ENCODE assay signal across 10 cellular contexts in genomic region chr12:10540776-10541205, GRCh38. TPM values are rescaled to one million over a fixed set of nuclear protein-coding genes. Genes with fewer than 3 reads are reported as not detected.
DNase-seq lines count a peak whose midpoint lies in the region; ATAC-seq, FAIRE-seq and TF ChIP-seq lines count a peak whose summit lies in the region.
"Had no signal": no experiment of that assay in that cellular context is flagged by ENCODE, and none has a peak within 500 bp of the region (broad histone marks: within the 10 kb centered on the region; RNA-seq: fewer than 3 reads in every experiment).

No MANE protein-coding gene starts in this region.

- ATAC-seq in HG02798 (IDR thresholded peaks at IDR 0.05; ENCODE audit: poor library complexity, unreplicated experiment) (peak; percentile 88), PC-3 (peak; percentile 98)

- H4K20me1 ChIP-seq in PC-3 (ENCODE audit: low read length) = no peaks in the 10 kb centered on the region
- H4K20me1 ChIP-seq in MM.1S (ENCODE audit: insufficient read depth, low read length) = no peaks in the 10 kb centered on the region

- H3K9me2 ChIP-seq in PC-3 (replicated peaks; ENCODE audit: low read length) (no peaks in the 10 kb centered on the region), MM.1S (replicated peaks; ENCODE audit: insufficient read depth, low read length) (no peaks in the 10 kb centered on the region)

- H3K9me3 ChIP-seq in PC-3 (ENCODE audit: low read length) (no peaks in the 10 kb centered on the region), MM.1S (replicated peaks; ENCODE audit: insufficient read depth, low read length) (no peaks in the 10 kb centered on the region)
- H3K9me3 ChIP-seq: neutrophil had no signal

- CTCF ChIA-PET in PC-3 (lab: Charles Lee) = no interaction called here

- TF ChIP-seq CTCF in PC-3 (conservative IDR thresholded peaks at IDR 0.05; ENCODE audit: low read depth, low read length) = no peak
- no peak for TF ChIP-seq CTCF in MM.1S (IDR thresholded peaks at IDR 0.05; ENCODE audit: low read length)

- BruUV-seq in PC-3 (replicated peaks; lab: Mats Ljungman, UMichigan) = no TSS peak

- intact Hi-C loops in PC-3 (cut with micrococcal nuclease) = no loop called here

- no peak overlapping the region for H3K4me3 ChIP-seq in PC-3 (ENCODE audit: low read length)
- H3K4me3 ChIP-seq in skeletal muscle cell (ENCODE audit: low read depth, low read length) = no peak overlapping the region
- H3K4me3 ChIP-seq in MM.1S (ENCODE audit: low read length) = no peak overlapping the region

- POLR2A ChIA-PET in PC-3 (lab: Charles Lee; ENCODE audit: unreplicated experiment) = no interaction called here

- H3F3A ChIP-seq in PC-3 (ENCODE audit: low read length, unreplicated experiment) (no peaks in the 10 kb centered on the region), MM.1S (ENCODE audit: insufficient read depth, low read length) (no peaks in the 10 kb centered on the region)

- H2AFZ ChIP-seq in PC-3 (ENCODE audit: low read length) (no peak overlapping the region), MM.1S (ENCODE audit: low read length) (no peak overlapping the region)

- H3K79me2 ChIP-seq in PC-3 (ENCODE audit: low read length) (no peaks in the 10 kb centered on the region), MM.1S (ENCODE audit: low read length) (no peaks in the 10 kb centered on the region)

- peak; percentile 12 for DNase-seq in NOMO-1 treated with DMSO at 0.1 percent for 48 hours (lab: John Stamatoyannopoulos, UW; ENCODE audit: unreplicated experiment)
- no peak for DNase-seq in NOMO-1 (lab: John Stamatoyannopoulos, UW; ENCODE audit: unreplicated experiment in 2 of 2)
- peak; percentile 82 for DNase-seq in PC-3
- DNase-seq in skeletal muscle cell (ENCODE audit: low read depth) = peak; percentile 68
- DNase-seq in MM.1S = no peak
- no peak for DNase-seq in KG1 (lab: John Stamatoyannopoulos, UW)
- DNase-seq in frontal cortex (ENCODE audit: low spot score in 2 of 2) = no peak

- H3K27ac ChIP-seq in PC-3 (ENCODE audit: low read length) (peak overlapping the region; percentile 79), MM.1S (ENCODE audit: low read length) (no peak overlapping the region)
- H3K27ac ChIP-seq: 22Rv1, neutrophil had no signal

- H3K4me1 ChIP-seq in PC-3 (ENCODE audit: insufficient read depth, low read length) = peaks cover 16% of the 10 kb centered on the region
- H3K4me1 ChIP-seq in MM.1S (ENCODE audit: low read length) = no peaks in the 10 kb centered on the region

- H3K27me3 ChIP-seq in PC-3 (ENCODE audit: low read length) = no peaks in the 10 kb centered on the region
- no peaks in the 10 kb centered on the region for H3K27me3 ChIP-seq in MM.1S (replicated peaks; ENCODE audit: insufficient read depth, low read length)
- H3K27me3 ChIP-seq: neutrophil had no signal

- H3K9ac ChIP-seq in PC-3 (ENCODE audit: low read length) (no peak overlapping the region), MM.1S (ENCODE audit: low read length) (no peak overlapping the region)

- H3K4me2 ChIP-seq in PC-3 (ENCODE audit: low read length) = peak overlapping the region; percentile 52
- no peak overlapping the region for H3K4me2 ChIP-seq in MM.1S (ENCODE audit: low read depth, low read length)

- FAIRE-seq in frontal cortex (lab: Jason Lieb, UNC) = no peak

- no peaks in the 10 kb centered on the region for H3K36me3 ChIP-seq in PC-3 (ENCODE audit: low read depth, low read length)
- no peaks in the 10 kb centered on the region for H3K36me3 ChIP-seq in MM.1S (replicated peaks; ENCODE audit: insufficient read depth, low read length)
- H3K36me3 ChIP-seq: neutrophil had no signal

RNA-seq across cellular contexts. Expression of gene EIF2S3B, which starts 35.1 kb away (rescaled TPM):
- 0.63 and 0.95 TPM in 2 replicates for total RNA-seq in PC-3 (2014; rRNA removed)
- total RNA-seq in frontal cortex = 1.6 TPM

Comparison
In these comparisons a context has a peak if more than half of its experiments do, and no peak if none do; other contexts are left out.
1. DNase-seq: peak in NOMO-1 treated with DMSO at 0.1 percent for 48 hours (single experiment), PC-3 (single experiment) and skeletal muscle cell (single experiment); none in NOMO-1 (0 of 2), MM.1S (single experiment), KG1 (single experiment) and frontal cortex (0 of 2).